ENCODE assay signal across 20 cellular contexts in genomic region chr14:90968025-90968424, GRCh38.
DNase-seq lines count a peak whose midpoint lies in the region; ATAC-seq and TF ChIP-seq lines count a peak whose summit lies in the region.
"Had no signal": no experiment of that assay in that cellular context is flagged by ENCODE, and none has a peak within 500 bp of the region (broad histone marks: within the 10 kb centered on the region; RNA-seq: fewer than 3 reads in every experiment).

No MANE protein-coding gene starts in this region.

- TF ChIP-seq CTCF in foreskin fibroblast (IDR thresholded peaks at IDR 0.05; ENCODE audit: low read depth, low read length) = no peak

- peak; percentile 86 for DNase-seq in SIG-M5 treated with dmso at 0.1 percent for 504 hours (lab: John Stamatoyannopoulos, UW; ENCODE audit: unreplicated experiment)
- no peak for DNase-seq in SIG-M5 (lab: John Stamatoyannopoulos, UW)
- DNase-seq in HT1080 (ENCODE audit: low read depth) = peak; percentile 48
- peak; percentile 5 for DNase-seq in SKM-1 treated with dmso at 0.1 percent for 144 hours (lab: John Stamatoyannopoulos, UW; ENCODE audit: unreplicated experiment)
- DNase-seq in foreskin fibroblast = peak; percentile 7 to 21
- no peak for DNase-seq in NCI-H524 (lab: John Stamatoyannopoulos, UW)
- DNase-seq: activated CD4-positive, alpha-beta T cell treated with anti-CD3 and anti-CD28 coated beads, Interleukin-2, amount 50 U/mL, for 4 hours; activated effector memory CD4-positive, alpha-beta T cell treated with Interleukin-2 at 50 U/mL for 16 hours; CD4-positive, alpha-beta memory T cell; H7; hippocampal formation; NCI-H1417; NCI-H2227 treated with DMSO at 0.1 percent for 48 hours; stimulated activated naive B cell treated with anti-CD40 and anti-IgM and Interleukin-4, amounts not matched to agents 10 μg/mL and 1 μg/mL and 100 μg/mL, for 72 hours; upper lobe of left lung had no signal

- H3K4me3 ChIP-seq in foreskin fibroblast (ENCODE audit: low read depth in 1 of 2, low read length in 2 of 2) = no peak overlapping the region
- H3K4me3 ChIP-seq: body of pancreas, SK-N-MC, skin epidermis, upper lobe of left lung had no signal

- ATAC-seq in HG02798 (IDR thresholded peaks at IDR 0.05; ENCODE audit: poor library complexity, unreplicated experiment) (no peak), HG03571 (IDR thresholded peaks at IDR 0.05; ENCODE audit: unreplicated experiment) (no peak)
- ATAC-seq: body of pancreas; stimulated activated naive B cell treated with anti-CD40 and anti-IgM and Interleukin-4, amounts not matched to agents 10 μg/mL and 1 μg/mL and 100 μg/mL, for 72 hours had no signal

Comparison
In these comparisons a context has a peak if more than half of its experiments do, and no peak if none do; other contexts are left out.
1. DNase-seq: peak in SIG-M5 treated with dmso at 0.1 percent for 504 hours (single experiment), HT1080 (single experiment), SKM-1 treated with dmso at 0.1 percent for 144 hours (single experiment) and foreskin fibroblast (2 of 2); none in SIG-M5 (single experiment) and NCI-H524 (0 of 2).